ENCODE assay signal across 8 cellular contexts in genomic region chr11:62614275-62614674, GRCh38. TPM values are rescaled to one million over a fixed set of nuclear protein-coding genes. Genes with fewer than 3 reads are reported as not detected.
A peak's percentile ranks its signal among the peaks of the same experiment; 100 is the strongest.
DNase-seq lines count a peak whose midpoint lies in the region; ATAC-seq and TF ChIP-seq lines count a peak whose summit lies in the region.

No MANE protein-coding gene starts in this region.

- no peaks in the 10 kb centered on the region for H3K79me2 ChIP-seq in OCI-LY1 (ENCODE audit: insufficient read depth, low read length)

- peak overlapping the region in 4 of 5 experiments; percentile 49 to 89 (median 63) for H3K4me3 Mint-ChIP-seq in brain

- H3K36me3 ChIP-seq in OCI-LY1 (ENCODE audit: insufficient read depth, low read length) = peaks cover 30% of the 10 kb centered on the region
- H3K36me3 ChIP-seq in neutrophil = peaks cover 15% of the 10 kb centered on the region
- H3K36me3 ChIP-seq in adrenal gland (replicated peaks in 1 of 2) = peaks cover 0 to 29% of the 10 kb centered on the region in 2 donors
- no peaks in the 10 kb centered on the region for H3K36me3 ChIP-seq in colonic mucosa

- TF ChIP-seq CTCF in C4-2B (conservative IDR thresholded peaks at IDR 0.05) (no peak), OCI-LY1 (IDR thresholded peaks at IDR 0.05; ENCODE audit: low read length) (no peak), brain (conservative IDR thresholded peaks at IDR 0.05) (no peak), neutrophil (IDR thresholded peaks at IDR 0.05) (no peak), adrenal gland (IDR thresholded peaks at IDR 0.05) (no peak), colonic mucosa (IDR thresholded peaks at IDR 0.05) (no peak)

- TF ChIP-seq POLR2A in adrenal gland (IDR thresholded peaks at IDR 0.05) = no peak

- H3K4me2 ChIP-seq in OCI-LY1 (ENCODE audit: low read length) = no peak overlapping the region

- no peaks in the 10 kb centered on the region; the same call in 1 of the 2 replicates for H3F3A ChIP-seq in OCI-LY1 (ENCODE audit: insufficient read depth, low read length)

- no peaks in the 10 kb centered on the region for H4K20me1 ChIP-seq in OCI-LY1 (ENCODE audit: insufficient read depth, low read length)

- H3K9me3 Mint-ChIP-seq in brain = peaks cover 0 to 3% (median 0%) of the 10 kb centered on the region in 5 experiments

- H3K4me1 Mint-ChIP-seq in brain = peaks cover 28% of the 10 kb centered on the region

- no peak for ATAC-seq in HG03039 (IDR thresholded peaks at IDR 0.05; ENCODE audit: unreplicated experiment)
- no peak for ATAC-seq in GM21528 (IDR thresholded peaks at IDR 0.05; ENCODE audit: low FRiP score, unreplicated experiment)

- 78 to 87% (median 80%) methylated on average over 8 of the region's 8 CpGs for WGBS in adrenal gland, 4 donors

- H3K4me3 ChIP-seq in OCI-LY1 (ENCODE audit: low read depth, low read length, poor library complexity, severe bottlenecking) (no peak overlapping the region), neutrophil (ENCODE audit: low read depth in 1 of 2, low read length in 1 of 2) (no peak overlapping the region), adrenal gland (no peak overlapping the region), colonic mucosa (no peak overlapping the region)

- H3K4me1 ChIP-seq in OCI-LY1 (ENCODE audit: insufficient read depth, low read length, severe bottlenecking) = peaks cover 25% of the 10 kb centered on the region
- peaks cover 28 to 32% of the 10 kb centered on the region in 2 experiments for H3K4me1 ChIP-seq in neutrophil (ENCODE audit: control insufficient read depth in 1 of 2, insufficient read depth in 1 of 2, low read depth in 1 of 2, low read length in 1 of 2)
- peaks cover 9 to 19% of the 10 kb centered on the region in 2 donors for H3K4me1 ChIP-seq in adrenal gland (replicated peaks in 1 of 2)
- peaks cover 6% of the 10 kb centered on the region for H3K4me1 ChIP-seq in colonic mucosa

- peaks cover 4% of the 10 kb centered on the region for H3K27me3 Mint-ChIP-seq in brain

- H2AFZ ChIP-seq in OCI-LY1 (ENCODE audit: low read length) = no peak overlapping the region

- DNase-seq in adrenal gland (no peak), colonic mucosa (no peak)

- H3K36me3 Mint-ChIP-seq in brain = peaks cover 13% of the 10 kb centered on the region

- H3K27me3 ChIP-seq in OCI-LY1 (ENCODE audit: insufficient read depth, low read length) (no peaks in the 10 kb centered on the region), neutrophil (no peaks in the 10 kb centered on the region), adrenal gland (no peaks in the 10 kb centered on the region), colonic mucosa (no peaks in the 10 kb centered on the region)

- no peaks in the 10 kb centered on the region for H3K9me2 ChIP-seq in OCI-LY1 (ENCODE audit: low read depth, low read length)

- intact Hi-C loops in adrenal gland (cut with DNase I) (no loop called here), colonic mucosa (cut with DNase I) (no loop called here)

- no peaks in the 10 kb centered on the region for H3K9me3 ChIP-seq in OCI-LY1 (ENCODE audit: low read length)
- no peaks in the 10 kb centered on the region for H3K9me3 ChIP-seq in neutrophil
- no peaks in the 10 kb centered on the region for H3K9me3 ChIP-seq in adrenal gland (replicated peaks in 1 of 3)
- no peaks in the 10 kb centered on the region for H3K9me3 ChIP-seq in colonic mucosa

- no peak overlapping the region; the same call in 1 of the 2 replicates for H3K9ac ChIP-seq in OCI-LY1 (ENCODE audit: low read length)
- no peak overlapping the region for H3K9ac ChIP-seq in colonic mucosa (ENCODE audit: low read depth in 2 of 2, low read length in 2 of 2)

- H3K27ac ChIP-seq in C4-2B (peak overlapping the region; percentile 80), OCI-LY1 (ENCODE audit: low read depth, low read length, poor library complexity, severe bottlenecking) (peak overlapping the region; percentile 53), neutrophil (peak overlapping the region; percentile 95), adrenal gland (peak overlapping the region in 1 of 5 donors; percentile 93), colonic mucosa (no peak overlapping the region)

- H3K27ac Mint-ChIP-seq in brain = peak overlapping the region; percentile 76 to 90 (median 86)

RNA-seq across cellular contexts. Expression of gene ROM1, which starts 1.2 kb away (rescaled TPM):
- polyA plus RNA-seq in brain (ENCODE audit: insufficient read depth, low read depth, low replicate concordance) (24.3 TPM), adrenal gland (10 to 100 TPM in 2 of 3 donors, 1 to 10 TPM in 1; 5.1 to 11.3 (median 11.1) TPM)
- total RNA-seq in adrenal gland (10 to 100 TPM in 3 of 8 donors, 1 to 10 TPM in 5; 1.6 to 22.3 (median 4.8) TPM), colonic mucosa (1 to 10 TPM; 3.2 to 3.6 TPM)

RNA-seq across cellular contexts. Expression of gene EML3, which starts 1.7 kb away (rescaled TPM):
- polyA plus RNA-seq in brain (ENCODE audit: insufficient read depth, low read depth, low replicate concordance) (23.3 TPM), adrenal gland (100 to 1,000 TPM in 2 of 3 donors, 1 to 10 TPM in 1; 9.7 to 198 (median 139) TPM)
- total RNA-seq in adrenal gland (10 to 100 TPM; 14.2 to 97.9 (median 36.3) TPM), colonic mucosa (10 to 100 TPM; 37.5 to 58.7 TPM)

RNA-seq across cellular contexts. Expression of gene B3GAT3, which starts 7.5 kb away (rescaled TPM):
- polyA plus RNA-seq in brain (ENCODE audit: insufficient read depth, low read depth, low replicate concordance) (65.0 TPM), adrenal gland (10 to 100 TPM in 2 of 3 donors, 1 to 10 TPM in 1; 5.9 to 83.3 (median 60.6) TPM)
- total RNA-seq in adrenal gland (10 to 100 TPM; 25.3 to 56.6 (median 33.9) TPM), colonic mucosa (10 to 100 TPM; 21.8 to 37.7 TPM)

RNA-seq across cellular contexts. Expression of gene MTA2, which starts 12.6 kb away (rescaled TPM):
- polyA plus RNA-seq in brain (ENCODE audit: insufficient read depth, low read depth, low replicate concordance) (111 TPM), adrenal gland (10 to 100 TPM; 66.5 to 82.4 (median 73.5) TPM)
- total RNA-seq in adrenal gland (10 to 100 TPM; 66.9 to 97.3 (median 74.3) TPM), colonic mucosa (100 to 1,000 TPM in 1 of 2 donors, 10 to 100 TPM in 1; 91.0 to 133 TPM)

RNA-seq across cellular contexts. Expression of gene TUT1, which starts 23.0 kb away (rescaled TPM):
- 28.4 TPM for polyA plus RNA-seq in brain (ENCODE audit: insufficient read depth, low read depth, low replicate concordance)
- total RNA-seq in adrenal gland = 10 to 100 TPM in 7 of 8 donors, 1 to 10 TPM in 1; 7.0 to 32.4 (median 15.5) TPM
- polyA plus RNA-seq in adrenal gland = 10 to 100 TPM in 2 of 3 donors, 1 to 10 TPM in 1; 9.4 to 67.6 (median 34.0) TPM
- total RNA-seq in colonic mucosa = 10 to 100 TPM; 11.1 to 26.2 TPM
